12 cellular contexts compared by ENCODE assay signal in the genomic region with DNA sequence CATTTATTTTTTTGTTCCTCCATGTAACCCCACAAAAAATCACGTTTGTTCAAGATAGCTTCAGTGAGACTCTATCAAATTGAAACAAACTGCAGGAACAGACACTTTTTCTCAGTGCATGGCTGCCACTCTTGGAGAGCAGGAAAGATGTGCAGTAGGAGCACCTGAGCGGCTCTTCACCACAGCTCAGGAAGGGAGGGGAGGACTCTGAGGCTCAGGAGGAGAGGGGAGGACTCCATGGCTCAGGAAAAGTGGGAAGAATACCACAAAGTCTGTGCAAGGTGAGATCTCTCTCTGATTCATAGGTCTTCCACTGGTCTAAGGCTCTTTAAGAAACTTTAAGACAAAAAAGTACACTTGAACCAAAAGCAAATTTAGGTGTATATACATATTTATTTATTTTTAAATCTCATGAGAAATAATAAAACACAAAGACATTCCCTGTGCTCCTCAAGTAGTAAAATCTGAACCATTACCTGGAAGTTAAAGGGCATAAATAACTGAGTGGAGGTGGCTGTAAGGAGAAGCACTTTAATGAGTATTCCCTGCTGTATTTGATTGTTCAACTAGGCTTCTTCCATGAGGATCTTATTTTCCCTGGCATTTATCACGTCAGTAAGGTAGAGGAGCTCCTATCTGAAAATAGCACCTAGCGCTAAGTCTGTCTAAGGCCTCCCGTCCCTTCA.
DNase-seq lines count a peak whose midpoint lies in the region; ATAC-seq and TF ChIP-seq lines count a peak whose summit lies in the region.
"Had no signal": no experiment of that assay in that cellular context is flagged by ENCODE, and none has a peak within 500 bp of the region (broad histone marks: within the 10 kb centered on the region; RNA-seq: fewer than 3 reads in every experiment).

No MANE protein-coding gene starts in this region.

- 45% methylated on average over 4 of the region's 5 CpGs for WGBS in mammary epithelial cell (ENCODE audit: low coverage, missing lambda C conversion rate)

- H3K27ac ChIP-seq in CD8-positive, alpha-beta T cell (ENCODE audit: low read depth, low read length) = no peak overlapping the region
- H3K27ac ChIP-seq in HUES6 (ENCODE audit: low read depth, low read length) (no peak overlapping the region), mammary epithelial cell (ENCODE audit: insufficient read depth, low read depth, low read length) (peak overlapping the region; percentile 94)
- H3K27ac ChIP-seq: BLaER1 treated with 17β-estradiol and CSF1 and Interleukin-3, amounts not matched to agents 10 nM and 100 nM; HL-60; stomach had no signal

- peak overlapping the region; percentile 81 for H3K27ac Mint-ChIP-seq in CD8-positive, alpha-beta T cell
- peak overlapping the region in 8 of 10 donors; percentile 31 to 96 (median 82) for H3K27ac Mint-ChIP-seq in naive thymus-derived CD8-positive, alpha-beta T cell

- H3K4me3 Mint-ChIP-seq in CD8-positive, alpha-beta T cell = peak overlapping the region; percentile 13
- peak overlapping the region in 7 of 10 donors; percentile 3 to 69 (median 46) for H3K4me3 Mint-ChIP-seq in naive thymus-derived CD8-positive, alpha-beta T cell

- no peak for ATAC-seq in CD8-positive, alpha-beta T cell
- no peak for ATAC-seq in naive thymus-derived CD8-positive, alpha-beta T cell
- no peak for ATAC-seq in GM21423 (IDR thresholded peaks at IDR 0.05; ENCODE audit: unreplicated experiment)

- TSS peak; percentile 88 for BruUV-seq in mammary epithelial cell (replicated peaks; lab: Mats Ljungman, UMichigan)

- in situ Hi-C loops in mammary epithelial cell (cut with MboI; ENCODE audit: low sequenced_read_pairs in 2 of 2) = no loop called here

- no peak for TF ChIP-seq CTCF in CD8-positive, alpha-beta T cell (IDR thresholded peaks at IDR 0.05)
- no peak for TF ChIP-seq CTCF in mammary epithelial cell (conservative IDR thresholded peaks at IDR 0.05 in 1 of 2, IDR thresholded peaks at IDR 0.05 in 1 of 2; ENCODE audit: extremely low read depth in 1 of 2, insufficient read depth in 1 of 2, low read depth in 1 of 2, low read length in 2 of 2)

- intact Hi-C loops in CD8-positive, alpha-beta T cell (cut with DNase I, micrococcal nuclease) = no loop called here
- intact Hi-C loops in mammary epithelial cell (cut with micrococcal nuclease) = loop anchor here (1.0 to 5.0 kb wide), 3 partner anchors 11 to 172 kb away; no protein-coding TSS in a partner anchor

- no peaks in the 10 kb centered on the region for H3K27me3 Mint-ChIP-seq in CD8-positive, alpha-beta T cell (ENCODE audit: low read depth)
- no peaks in the 10 kb centered on the region for H3K27me3 Mint-ChIP-seq in naive thymus-derived CD8-positive, alpha-beta T cell

- peak overlapping the region; percentile 55 for H3K4me2 ChIP-seq in mammary epithelial cell (ENCODE audit: insufficient read depth, low read depth, low read length)
- H3K4me2 ChIP-seq: BLaER1 treated with 17β-estradiol and CSF1 and Interleukin-3, amounts not matched to agents 10 nM and 100 nM had no signal

- no peaks in the 10 kb centered on the region for H4K20me1 ChIP-seq in mammary epithelial cell (ENCODE audit: insufficient read depth, low read length)
- H4K20me1 ChIP-seq: BLaER1 treated with 17β-estradiol and CSF1 and Interleukin-3, amounts not matched to agents 10 nM and 100 nM had no signal

- dilution Hi-C loops in mammary epithelial cell (cut with HindIII; ENCODE audit: low sequenced_read_pairs) = no loop called here

- H3K79me2 ChIP-seq in mammary epithelial cell (ENCODE audit: insufficient read depth, low read length) = no peaks in the 10 kb centered on the region

- no peaks in the 10 kb centered on the region for H3K27me3 ChIP-seq in CD8-positive, alpha-beta T cell (ENCODE audit: insufficient read depth, low read length)
- no peaks in the 10 kb centered on the region for H3K27me3 ChIP-seq in HUES6 (ENCODE audit: control insufficient read depth, insufficient read depth, low read length)
- no peaks in the 10 kb centered on the region for H3K27me3 ChIP-seq in mammary epithelial cell (ENCODE audit: insufficient read depth, low read length)
- H3K27me3 ChIP-seq: BLaER1 treated with 17β-estradiol and CSF1 and Interleukin-3, amounts not matched to agents 10 nM and 100 nM; stomach had no signal

- DNase-seq in CD8-positive, alpha-beta T cell = no peak
- DNase-seq in mammary epithelial cell = no peak
- DNase-seq in naive thymus-derived CD8-positive, alpha-beta T cell = no peak
- DNase-seq in GDM1 (lab: John Stamatoyannopoulos, UW) = no peak
- no peak for DNase-seq in EL
- no peak for DNase-seq in NCI-H69 (lab: John Stamatoyannopoulos, UW)
- DNase-seq: cortex of kidney, stomach had no signal

- peak overlapping the region; percentile 31 for H3K9ac ChIP-seq in HUES6 (ENCODE audit: low read length)
- H3K9ac ChIP-seq in mammary epithelial cell (ENCODE audit: insufficient read depth, low read length) = peak overlapping the region; percentile 25
- H3K9ac ChIP-seq: BLaER1 treated with 17β-estradiol and CSF1 and Interleukin-3, amounts not matched to agents 10 nM and 100 nM had no signal

- H3K9me3 Mint-ChIP-seq in CD8-positive, alpha-beta T cell = no peaks in the 10 kb centered on the region
- peaks cover 0 to 2% (median 0%) of the 10 kb centered on the region in 9 donors for H3K9me3 Mint-ChIP-seq in naive thymus-derived CD8-positive, alpha-beta T cell

- POLR2A ChIA-PET in CD8-positive, alpha-beta T cell (lab: Charles Lee) = interaction anchor here (0.5 to 2.0 kb wide), 2 partner anchors 11 to 133 kb away, joined by 3 to 17 read pairs; no protein-coding TSS in a partner anchor
- POLR2A ChIA-PET in naive thymus-derived CD8-positive, alpha-beta T cell (lab: Charles Lee) = interaction anchor here (1.2 to 3.3 kb wide), 3 partner anchors 9 to 111 kb away, joined by 4 to 21 read pairs (median 4); a partner anchor contains a TSS

- peaks cover 89% of the 10 kb centered on the region for H3K4me1 Mint-ChIP-seq in CD8-positive, alpha-beta T cell (ENCODE audit: low read depth)
- peaks cover 41 to 89% (median 83%) of the 10 kb centered on the region in 4 donors for H3K4me1 Mint-ChIP-seq in naive thymus-derived CD8-positive, alpha-beta T cell

- no peaks in the 10 kb centered on the region for H3K36me3 ChIP-seq in CD8-positive, alpha-beta T cell (ENCODE audit: insufficient read depth, low read length)
- H3K36me3 ChIP-seq in HUES6 (ENCODE audit: control insufficient read depth, insufficient read depth, low read length) (no peaks in the 10 kb centered on the region), mammary epithelial cell (ENCODE audit: insufficient read depth, low read length) (no peaks in the 10 kb centered on the region)
- H3K36me3 ChIP-seq: BLaER1 treated with 17β-estradiol and CSF1 and Interleukin-3, amounts not matched to agents 10 nM and 100 nM; stomach had no signal

- CTCF ChIA-PET in CD8-positive, alpha-beta T cell (lab: Charles Lee) = interaction anchor here (0.7 to 1.3 kb wide), 7 partner anchors 11 to 141 kb away, joined by 3 read pairs; a partner anchor contains a TSS
- CTCF ChIA-PET in mammary epithelial cell (lab: Charles Lee; ENCODE audit: low non-redundant PET) = no interaction called here

- no peaks in the 10 kb centered on the region for H3K9me3 ChIP-seq in CD8-positive, alpha-beta T cell (ENCODE audit: low read length)
- H3K9me3 ChIP-seq in HUES6 (ENCODE audit: control insufficient read depth, insufficient read depth, low read depth, low read length) (0 out of 2 replicates have a peak, but pooled peaks cover 4% of the 10 kb centered on the region), mammary epithelial cell (replicated peaks; ENCODE audit: insufficient read depth, low read length) (no peaks in the 10 kb centered on the region)
- H3K9me3 ChIP-seq: stomach had no signal

- no peak overlapping the region for H3K4me3 ChIP-seq in CD8-positive, alpha-beta T cell (ENCODE audit: low read depth, low read length)
- H3K4me3 ChIP-seq in HUES6 (ENCODE audit: low read depth, low read length) = no peak overlapping the region
- H3K4me3 ChIP-seq in mammary epithelial cell (replicated peaks in 1 of 3; ENCODE audit: insufficient read depth in 1 of 3, low read depth in 2 of 3, low read length in 3 of 3) = no peak overlapping the region
- H3K4me3 ChIP-seq: BLaER1 treated with 17β-estradiol and CSF1 and Interleukin-3, amounts not matched to agents 10 nM and 100 nM; stomach had no signal

- H3K36me3 Mint-ChIP-seq in CD8-positive, alpha-beta T cell = no peaks in the 10 kb centered on the region
- H3K36me3 Mint-ChIP-seq in naive thymus-derived CD8-positive, alpha-beta T cell = peaks cover 0 to 1% (median 0%) of the 10 kb centered on the region in 3 donors

- H2AFZ ChIP-seq in mammary epithelial cell (ENCODE audit: low read depth, low read length) = peak overlapping the region; percentile 63

- peaks cover 66% of the 10 kb centered on the region for H3K4me1 ChIP-seq in CD8-positive, alpha-beta T cell (ENCODE audit: insufficient read depth, low read length)
- peaks cover 12% of the 10 kb centered on the region for H3K4me1 ChIP-seq in HUES6 (ENCODE audit: control insufficient read depth, insufficient read depth, low read length)
- H3K4me1 ChIP-seq in mammary epithelial cell (ENCODE audit: insufficient read depth, low read length) = peaks cover 56% of the 10 kb centered on the region
- H3K4me1 ChIP-seq: BLaER1 treated with 17β-estradiol and CSF1 and Interleukin-3, amounts not matched to agents 10 nM and 100 nM had no signal
